Comparison of ENCODE assay signal across 10 cellular contexts in the genomic region with DNA sequence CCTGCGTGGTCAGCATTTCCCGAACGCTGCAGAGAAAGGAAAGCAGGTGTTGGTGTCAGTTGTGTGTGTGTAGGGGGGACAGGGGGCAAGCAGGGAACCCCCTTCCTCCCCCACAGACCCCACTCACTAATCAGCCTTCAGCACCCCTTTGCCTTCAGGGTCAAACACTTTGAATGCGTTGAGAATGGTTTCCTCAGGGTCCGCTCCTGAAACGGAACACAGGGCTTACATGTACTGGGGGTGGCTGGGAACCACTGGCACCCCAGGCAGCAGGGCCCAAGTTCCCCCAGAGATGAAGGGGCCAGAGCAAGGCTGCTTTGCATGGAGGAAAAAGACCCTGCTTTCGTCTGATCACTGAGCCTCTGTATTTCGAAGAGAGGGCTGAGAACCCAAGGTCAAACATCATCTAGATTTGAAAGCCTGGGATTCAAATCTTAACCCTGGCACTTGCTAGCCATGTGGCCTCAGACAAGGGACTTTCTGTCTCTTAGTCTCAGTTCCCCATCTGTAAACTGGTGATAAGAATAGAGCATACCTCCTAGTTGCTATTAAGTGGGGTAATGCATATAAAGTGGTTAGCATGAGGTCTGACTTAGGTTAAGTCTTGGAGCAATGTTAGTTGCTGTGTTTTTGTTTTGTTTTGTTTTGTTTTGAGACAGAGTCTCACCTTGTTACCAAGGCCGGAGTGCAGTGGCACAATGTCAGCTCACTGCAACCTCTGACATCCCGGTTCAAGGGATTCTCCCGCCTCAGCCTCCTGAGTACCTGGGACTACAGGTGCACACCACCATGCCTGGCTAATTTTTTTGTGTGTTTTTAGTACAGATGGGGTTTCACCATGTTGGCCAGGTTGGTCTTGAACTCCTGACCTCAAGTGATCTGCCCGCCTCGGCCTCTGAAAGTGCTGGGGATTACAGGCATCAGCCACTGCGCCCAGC. TPM values are rescaled to one million over a fixed set of nuclear protein-coding genes. Genes with fewer than 3 reads are reported as not detected.
DNase-seq lines count a peak whose midpoint lies in the region; ATAC-seq and TF ChIP-seq lines count a peak whose summit lies in the region.
"Had no signal": no experiment of that assay in that cellular context is flagged by ENCODE, and none has a peak within 500 bp of the region (broad histone marks: within the 10 kb centered on the region; RNA-seq: fewer than 3 reads in every experiment).

No MANE protein-coding gene starts in this region.

- H3K27ac Mint-ChIP-seq in T-helper 17 cell: no peak overlapping the region
- H3K27ac Mint-ChIP-seq: dendritic cell treated with granulocyte-macrophage colony-stimulating factor and Interleukin-4, amounts not matched to agents 40 ng/mL and 50 ng/mL, for 4 days had no signal

- no peaks in the 10 kb centered on the region for H3K36me3 Mint-ChIP-seq in T-helper 17 cell (ENCODE audit: low read depth)

- intact Hi-C loops in head of caudate nucleus (cut with DNase I): no loop called here

- no peaks in the 10 kb centered on the region for H3K9me3 ChIP-seq in T-helper 17 cell (ENCODE audit: control insufficient read depth, low read length, poor library complexity, severe bottlenecking)

- peaks cover 31% of the 10 kb centered on the region for H3K27me3 Mint-ChIP-seq in T-helper 17 cell
- H3K27me3 Mint-ChIP-seq: dendritic cell treated with granulocyte-macrophage colony-stimulating factor and Interleukin-4, amounts not matched to agents 40 ng/mL and 50 ng/mL, for 4 days had no signal

- no peak overlapping the region for H3K4me3 Mint-ChIP-seq in T-helper 17 cell
- H3K4me3 Mint-ChIP-seq: dendritic cell treated with granulocyte-macrophage colony-stimulating factor and Interleukin-4, amounts not matched to agents 40 ng/mL and 50 ng/mL, for 4 days had no signal

- DNase-seq in GM20000 (ENCODE audit: low spot score) (peak; percentile 80), T-helper 17 cell (no peak), LoVo (ENCODE audit: low spot score) (no peak), head of caudate nucleus (no peak), A172 (ENCODE audit: low spot score) (no peak), T-helper 1 cell (no peak)
- DNase-seq: Calu3 had no signal

- ATAC-seq in GM18499 (IDR thresholded peaks at IDR 0.05; ENCODE audit: insufficient read depth, unreplicated experiment) (peak; percentile 91), HG03108 (IDR thresholded peaks at IDR 0.05; ENCODE audit: unreplicated experiment) (peak; percentile 97), T-helper 17 cell (peak; percentile 86)

- H3K4me1 Mint-ChIP-seq in T-helper 17 cell: no peaks in the 10 kb centered on the region

- no peak for TF ChIP-seq CTCF in GM20000 (IDR thresholded peaks at IDR 0.05; ENCODE audit: extremely low read depth, missing control alignments)

RNA-seq across cellular contexts. Expression of a gene that starts 7.0 kb away (rescaled TPM):
- total RNA-seq in T-helper 17 cell: not detected
- total RNA-seq in A172 (2014; rRNA removed; shearing (Covaris generic)): 1.1 and 1.4 TPM in 2 replicates
- total RNA-seq: Calu3 had no signal
